18 cellular contexts compared by ENCODE assay signal in genomic region chr5:158911693-158912363, GRCh38.
A peak's percentile ranks its signal among the peaks of the same experiment; 100 is the strongest.
DNase-seq lines count a peak whose midpoint lies in the region; ATAC-seq and TF ChIP-seq lines count a peak whose summit lies in the region.
"Had no signal": no experiment of that assay in that cellular context is flagged by ENCODE, and none has a peak within 500 bp of the region (broad histone marks: within the 10 kb centered on the region; RNA-seq: fewer than 3 reads in every experiment).

No MANE protein-coding gene starts in this region.

- no peak overlapping the region for H3K27ac ChIP-seq in BLaER1
- H3K27ac ChIP-seq: coronary artery, HL-60, KMS-11, pancreas, SJCRH30 had no signal

- H3K4me2 ChIP-seq in BLaER1, result peak overlapping the region; percentile 14
- H3K4me2 ChIP-seq: KMS-11 had no signal

- H3K36me3 ChIP-seq in BLaER1, result peaks cover 97% of the 10 kb centered on the region
- H3K36me3 ChIP-seq: pancreas, SJCRH30 had no signal

- TF ChIP-seq CTCF in fibroblast of the aortic adventitia (IDR thresholded peaks at IDR 0.05; ENCODE audit: insufficient read depth, low read length), result peak; percentile 21

- H3K27me3 ChIP-seq in BLaER1, result no peaks in the 10 kb centered on the region
- H3K27me3 ChIP-seq: pancreas, SJCRH30 had no signal

- peaks cover 100% of the 10 kb centered on the region for H4K20me1 ChIP-seq in BLaER1

- no peak overlapping the region for H3K9ac ChIP-seq in BLaER1
- H3K9ac ChIP-seq: KMS-11 had no signal

- H3K4me3 ChIP-seq in BLaER1 (no peak overlapping the region), fibroblast of the aortic adventitia (ENCODE audit: low read depth, low read length) (no peak overlapping the region)
- H3K4me3 ChIP-seq: coronary artery, pancreas, SJCRH30 had no signal

- ATAC-seq in GM21447 (IDR thresholded peaks at IDR 0.05; ENCODE audit: unreplicated experiment) (peak; percentile 7), HG03520 (IDR thresholded peaks at IDR 0.05; ENCODE audit: unreplicated experiment) (peak; percentile 9)
- ATAC-seq: pancreas had no signal

- H3K9me3 ChIP-seq in BLaER1, result no peaks in the 10 kb centered on the region
- H3K9me3 ChIP-seq: pancreas, SJCRH30 had no signal

- peaks cover 100% of the 10 kb centered on the region for H3K4me1 ChIP-seq in BLaER1
- H3K4me1 ChIP-seq: pancreas, SJCRH30 had no signal

- peak; percentile 66 for DNase-seq in fibroblast of the aortic adventitia (ENCODE audit: low read depth)
- DNase-seq in NCI-H2171 (lab: John Stamatoyannopoulos, UW), result no peak
- no peak for DNase-seq in NCI-H1105 (lab: John Stamatoyannopoulos, UW)
- DNase-seq in SIG-M5 (lab: John Stamatoyannopoulos, UW), result no peak
- DNase-seq in mucosa of gallbladder (ENCODE audit: low spot score), result no peak
- DNase-seq: activated CD4-positive, alpha-beta memory T cell treated with anti-CD3 and anti-CD28 coated beads for 36 hours; AML-193; NCI-H1694 treated with DMSO at 0.1 percent for 48 hours; pancreas; small intestine; stimulated activated naive CD8-positive, alpha-beta T cell treated with anti-CD3 and anti-CD28 coated beads, Interleukin-15, amount 100 ng/mL, for 72 hours had no signal
